Comparison of ENCODE assay signal across 1 cellular context in the genomic region with DNA sequence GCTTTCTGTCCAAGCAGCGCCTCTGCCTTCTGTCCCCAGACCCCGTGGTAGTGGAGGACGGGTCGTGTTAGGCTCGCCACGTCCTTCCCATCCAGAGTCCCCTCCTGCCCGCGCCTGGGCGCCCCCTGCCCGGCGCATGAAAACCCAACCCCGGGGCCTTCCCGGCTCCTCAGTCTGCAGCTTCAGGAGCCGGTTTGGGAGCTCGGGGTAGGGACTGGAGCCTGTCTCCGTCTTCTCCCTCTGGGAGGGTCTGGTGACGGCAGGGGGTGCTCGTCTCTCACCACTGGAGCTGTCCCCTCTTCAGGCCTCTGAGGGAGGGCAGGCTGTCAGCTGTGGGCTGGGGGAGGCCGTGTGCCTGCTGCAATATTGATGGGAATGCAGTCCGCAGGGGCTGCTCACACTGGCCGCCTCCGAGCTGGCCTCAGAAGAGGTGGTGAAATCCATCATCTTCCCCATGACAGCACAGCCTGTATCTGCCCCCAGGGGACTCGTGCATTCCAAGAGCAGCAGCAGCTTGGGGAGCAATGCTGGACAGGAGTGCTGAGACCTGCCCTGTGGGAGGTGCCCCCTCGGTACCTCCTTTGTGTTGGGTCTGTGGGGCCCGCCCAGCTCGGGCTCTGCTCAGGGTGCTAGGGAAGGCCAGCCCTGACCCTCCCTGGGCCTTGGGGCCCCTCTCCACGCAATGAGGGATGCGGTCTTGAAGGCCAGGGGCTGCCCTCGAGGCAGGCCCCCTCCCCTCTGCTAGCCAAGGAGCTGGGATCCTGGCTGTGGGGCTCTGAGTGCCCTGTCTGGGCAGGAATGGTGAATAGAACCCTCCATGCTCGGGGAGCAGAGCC.
TF ChIP-seq lines count a peak whose summit lies in the region.

No MANE protein-coding gene starts in this region.

TF ChIP-seq in SK-N-SH treated with all-trans-retinoic acid at 6 μM for 48 hours, 23 proteins besides CTCF, POLR2A, EP300 and RAD21 (continued from another document):
- TF ChIP-seq, protein P1, sequence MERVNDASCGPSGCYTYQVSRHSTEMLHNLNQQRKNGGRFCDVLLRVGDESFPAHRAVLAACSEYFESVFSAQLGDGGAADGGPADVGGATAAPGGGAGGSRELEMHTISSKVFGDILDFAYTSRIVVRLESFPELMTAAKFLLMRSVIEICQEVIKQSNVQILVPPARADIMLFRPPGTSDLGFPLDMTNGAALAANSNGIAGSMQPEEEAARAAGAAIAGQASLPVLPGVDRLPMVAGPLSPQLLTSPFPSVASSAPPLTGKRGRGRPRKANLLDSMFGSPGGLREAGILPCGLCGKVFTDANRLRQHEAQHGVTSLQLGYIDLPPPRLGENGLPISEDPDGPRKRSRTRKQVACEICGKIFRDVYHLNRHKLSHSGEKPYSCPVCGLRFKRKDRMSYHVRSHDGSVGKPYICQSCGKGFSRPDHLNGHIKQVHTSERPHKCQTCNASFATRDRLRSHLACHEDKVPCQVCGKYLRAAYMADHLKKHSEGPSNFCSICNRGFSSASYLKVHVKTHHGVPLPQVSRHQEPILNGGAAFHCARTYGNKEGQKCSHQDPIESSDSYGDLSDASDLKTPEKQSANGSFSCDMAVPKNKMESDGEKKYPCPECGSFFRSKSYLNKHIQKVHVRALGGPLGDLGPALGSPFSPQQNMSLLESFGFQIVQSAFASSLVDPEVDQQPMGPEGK (CRISPR knock-in tag; IDR thresholded peaks at IDR 0.05; ENCODE audit: borderline replicate concordance): no peak
- TF ChIP-seq, protein P2, sequence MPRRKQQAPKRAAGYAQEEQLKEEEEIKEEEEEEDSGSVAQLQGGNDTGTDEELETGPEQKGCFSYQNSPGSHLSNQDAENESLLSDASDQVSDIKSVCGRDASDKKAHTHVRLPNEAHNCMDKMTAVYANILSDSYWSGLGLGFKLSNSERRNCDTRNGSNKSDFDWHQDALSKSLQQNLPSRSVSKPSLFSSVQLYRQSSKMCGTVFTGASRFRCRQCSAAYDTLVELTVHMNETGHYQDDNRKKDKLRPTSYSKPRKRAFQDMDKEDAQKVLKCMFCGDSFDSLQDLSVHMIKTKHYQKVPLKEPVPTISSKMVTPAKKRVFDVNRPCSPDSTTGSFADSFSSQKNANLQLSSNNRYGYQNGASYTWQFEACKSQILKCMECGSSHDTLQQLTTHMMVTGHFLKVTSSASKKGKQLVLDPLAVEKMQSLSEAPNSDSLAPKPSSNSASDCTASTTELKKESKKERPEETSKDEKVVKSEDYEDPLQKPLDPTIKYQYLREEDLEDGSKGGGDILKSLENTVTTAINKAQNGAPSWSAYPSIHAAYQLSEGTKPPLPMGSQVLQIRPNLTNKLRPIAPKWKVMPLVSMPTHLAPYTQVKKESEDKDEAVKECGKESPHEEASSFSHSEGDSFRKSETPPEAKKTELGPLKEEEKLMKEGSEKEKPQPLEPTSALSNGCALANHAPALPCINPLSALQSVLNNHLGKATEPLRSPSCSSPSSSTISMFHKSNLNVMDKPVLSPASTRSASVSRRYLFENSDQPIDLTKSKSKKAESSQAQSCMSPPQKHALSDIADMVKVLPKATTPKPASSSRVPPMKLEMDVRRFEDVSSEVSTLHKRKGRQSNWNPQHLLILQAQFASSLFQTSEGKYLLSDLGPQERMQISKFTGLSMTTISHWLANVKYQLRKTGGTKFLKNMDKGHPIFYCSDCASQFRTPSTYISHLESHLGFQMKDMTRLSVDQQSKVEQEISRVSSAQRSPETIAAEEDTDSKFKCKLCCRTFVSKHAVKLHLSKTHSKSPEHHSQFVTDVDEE (CRISPR knock-in tag; IDR thresholded peaks at IDR 0.05): no peak
- TF ChIP-seq BACH2 (CRISPR knock-in tag; IDR thresholded peaks at IDR 0.05; ENCODE audit: borderline replicate concordance) (no peak), ZC3H10 (CRISPR knock-in tag; IDR thresholded peaks at IDR 0.05) (no peak), ESRRG (CRISPR knock-in tag; IDR thresholded peaks at IDR 0.05) (no peak), PPARA (CRISPR knock-in tag; IDR thresholded peaks at IDR 0.05; ENCODE audit: borderline replicate concordance) (no peak), ZNF8 (CRISPR knock-in tag; IDR thresholded peaks at IDR 0.05) (no peak)
- TF ChIP-seq, protein P3, sequence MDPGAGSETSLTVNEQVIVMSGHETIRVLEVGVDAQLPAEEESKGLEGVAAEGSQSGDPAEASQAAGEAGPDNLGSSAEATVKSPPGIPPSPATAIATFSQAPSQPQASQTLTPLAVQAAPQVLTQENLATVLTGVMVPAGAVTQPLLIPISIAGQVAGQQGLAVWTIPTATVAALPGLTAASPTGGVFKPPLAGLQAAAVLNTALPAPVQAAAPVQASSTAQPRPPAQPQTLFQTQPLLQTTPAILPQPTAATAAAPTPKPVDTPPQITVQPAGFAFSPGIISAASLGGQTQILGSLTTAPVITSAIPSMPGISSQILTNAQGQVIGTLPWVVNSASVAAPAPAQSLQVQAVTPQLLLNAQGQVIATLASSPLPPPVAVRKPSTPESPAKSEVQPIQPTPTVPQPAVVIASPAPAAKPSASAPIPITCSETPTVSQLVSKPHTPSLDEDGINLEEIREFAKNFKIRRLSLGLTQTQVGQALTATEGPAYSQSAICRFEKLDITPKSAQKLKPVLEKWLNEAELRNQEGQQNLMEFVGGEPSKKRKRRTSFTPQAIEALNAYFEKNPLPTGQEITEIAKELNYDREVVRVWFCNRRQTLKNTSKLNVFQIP (CRISPR knock-in tag; IDR thresholded peaks at IDR 0.05; ENCODE audit: borderline replicate concordance, low read depth): no peak
